ENCODE assay signal across 1 cellular context in the genomic region with DNA sequence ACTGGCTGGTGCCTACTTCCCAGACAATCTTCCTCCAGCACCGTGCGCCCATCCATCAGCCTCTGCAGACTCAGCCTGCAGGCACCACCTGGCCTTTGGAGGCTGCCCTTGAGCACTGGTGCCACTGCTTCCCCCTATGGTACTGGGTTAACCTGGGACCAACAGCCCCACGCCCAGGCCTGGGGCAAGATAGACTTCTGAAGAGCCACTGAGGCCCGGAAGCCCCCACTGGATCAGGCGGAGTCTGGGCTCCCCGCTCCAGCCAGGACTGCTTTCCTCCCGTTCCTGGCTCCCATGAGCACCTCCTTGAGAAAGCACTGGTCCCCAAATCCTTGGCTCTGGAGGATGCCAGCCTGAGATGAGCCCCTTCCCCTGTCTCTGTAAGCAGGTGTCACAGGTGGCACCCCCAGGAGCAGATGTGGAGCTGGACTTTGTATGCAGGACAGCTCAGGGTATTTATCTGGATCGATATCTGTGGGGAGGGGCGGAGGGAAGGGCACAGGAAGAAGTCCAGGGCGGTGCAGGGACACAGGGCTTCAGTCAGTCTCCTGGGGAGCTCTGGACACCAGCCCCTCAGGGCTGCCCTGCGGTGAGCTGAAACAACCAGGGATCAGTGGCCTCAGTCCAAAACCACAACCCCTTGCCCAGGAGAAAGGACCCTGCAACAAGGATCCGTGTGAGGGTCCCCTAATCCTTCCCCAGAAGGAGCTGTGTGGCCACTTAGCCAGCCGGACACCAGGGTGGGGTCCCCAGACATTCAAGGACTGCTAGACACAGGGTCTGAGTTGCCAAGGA.
TF ChIP-seq lines count a peak whose summit lies in the region.

No MANE protein-coding gene starts in this region.

TF ChIP-seq in HepG2, 621 proteins besides CTCF, POLR2A, EP300 and RAD21 (continued from another document):
- TF ChIP-seq, protein P1, sequence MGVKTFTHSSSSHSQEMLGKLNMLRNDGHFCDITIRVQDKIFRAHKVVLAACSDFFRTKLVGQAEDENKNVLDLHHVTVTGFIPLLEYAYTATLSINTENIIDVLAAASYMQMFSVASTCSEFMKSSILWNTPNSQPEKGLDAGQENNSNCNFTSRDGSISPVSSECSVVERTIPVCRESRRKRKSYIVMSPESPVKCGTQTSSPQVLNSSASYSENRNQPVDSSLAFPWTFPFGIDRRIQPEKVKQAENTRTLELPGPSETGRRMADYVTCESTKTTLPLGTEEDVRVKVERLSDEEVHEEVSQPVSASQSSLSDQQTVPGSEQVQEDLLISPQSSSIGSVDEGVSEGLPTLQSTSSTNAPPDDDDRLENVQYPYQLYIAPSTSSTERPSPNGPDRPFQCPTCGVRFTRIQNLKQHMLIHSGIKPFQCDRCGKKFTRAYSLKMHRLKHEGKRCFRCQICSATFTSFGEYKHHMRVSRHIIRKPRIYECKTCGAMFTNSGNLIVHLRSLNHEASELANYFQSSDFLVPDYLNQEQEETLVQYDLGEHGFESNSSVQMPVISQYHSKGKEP (CRISPR knock-in tag; IDR thresholded peaks at IDR 0.05), result no peak
- TF ChIP-seq HNF4A (CRISPR knock-in tag; IDR thresholded peaks at IDR 0.05), result peak; percentile 15; the same call in 1 of the 2 replicates
- peak; percentile 69 for TF ChIP-seq ONECUT2 (CRISPR knock-in tag; IDR thresholded peaks at IDR 0.05)
- no peak for TF ChIP-seq SMAD3 (CRISPR knock-in tag; IDR thresholded peaks at IDR 0.05)
- TF ChIP-seq SCMH1 (CRISPR knock-in tag; IDR thresholded peaks at IDR 0.05; ENCODE audit: borderline replicate concordance), result no peak
TF ChIP-seq in HepG2: peak in this region for 2.
